16 cellular contexts compared by ENCODE assay signal in genomic region chr15:45539680-45540079, GRCh38. TPM values are rescaled to one million over a fixed set of nuclear protein-coding genes. Genes with fewer than 3 reads are reported as not detected.
DNase-seq lines count a peak whose midpoint lies in the region; ATAC-seq and TF ChIP-seq lines count a peak whose summit lies in the region.
"Had no signal": no experiment of that assay in that cellular context is flagged by ENCODE, and none has a peak within 500 bp of the region (broad histone marks: within the 10 kb centered on the region; RNA-seq: fewer than 3 reads in every experiment).

No MANE protein-coding gene starts in this region.

- TF ChIP-seq EP300 in sigmoid colon (IDR thresholded peaks at IDR 0.05), result no peak

- H3K4me3 ChIP-seq in epithelial cell of esophagus (ENCODE audit: low read length) (no peak overlapping the region), mucosa of descending colon (no peak overlapping the region), sigmoid colon (no peak overlapping the region)
- H3K4me3 ChIP-seq: GM23248 had no signal

- TF ChIP-seq CTCF in epithelial cell of esophagus (IDR thresholded peaks at IDR 0.05; ENCODE audit: insufficient read depth, low read depth, low read length, missing control alignments), result no peak
- no peak for TF ChIP-seq CTCF in mucosa of descending colon (IDR thresholded peaks at IDR 0.05)
- no peak for TF ChIP-seq CTCF in sigmoid colon (IDR thresholded peaks at IDR 0.05)

- no peaks in the 10 kb centered on the region for H3K27me3 ChIP-seq in sigmoid colon

- peak; percentile 88 for ATAC-seq in mucosa of descending colon
- no peak for ATAC-seq in SK-N-SH treated with all-trans-retinoic acid at 6 μM for 48 hours

- 22 to 76% methylated on average over 3 of the region's 3 CpGs for WGBS in sigmoid colon, 2 donors

- H3K36me3 ChIP-seq in mucosa of descending colon (ENCODE audit: low read depth) (no peaks in the 10 kb centered on the region), sigmoid colon (no peaks in the 10 kb centered on the region)

- intact Hi-C loops in mucosa of descending colon (cut with DNase I, micrococcal nuclease) (no loop called here), sigmoid colon (cut with DNase I) (no loop called here)

- DNase-seq in LoVo (ENCODE audit: low spot score), result peak; percentile 47
- DNase-seq in epithelial cell of esophagus (ENCODE audit: low read depth), result peak; percentile 13
- DNase-seq in mucosa of descending colon, result no peak
- no peak for DNase-seq in stimulated activated CD4-positive, alpha-beta T cell treated with anti-CD3 and anti-CD28 coated beads, Interleukin-12 subunit alpha, Interleukin-12 subunit beta, amount 100 ng/mL, for 4 hours
- DNase-seq in iPS-NIHi7 (ENCODE audit: extremely low spot score), result no peak
- no peak for DNase-seq in sigmoid colon
- DNase-seq: C1 segment of cervical spinal cord; Calu3; CD4-positive, alpha-beta memory T cell; COR-L47; DMS53; DMS79 treated with DMSO at 0.1 percent for 48 hours; GM23248; H7; HCEC 1CT had no signal

- H3K4me1 ChIP-seq in mucosa of descending colon (ENCODE audit: low read depth), result no peaks in the 10 kb centered on the region
- no peaks in the 10 kb centered on the region for H3K4me1 ChIP-seq in sigmoid colon

- no peak for TF ChIP-seq POLR2A in sigmoid colon (IDR thresholded peaks at IDR 0.05)

- no peak overlapping the region for H3K27ac ChIP-seq in sigmoid colon
- H3K27ac ChIP-seq: GM23248 had no signal

- H3K9me3 ChIP-seq in mucosa of descending colon, result no peaks in the 10 kb centered on the region
- no peaks in the 10 kb centered on the region for H3K9me3 ChIP-seq in sigmoid colon

TF ChIP-seq in SK-N-SH treated with all-trans-retinoic acid at 6 μM for 48 hours, 23 proteins besides CTCF, POLR2A, EP300 and RAD21:
- TF ChIP-seq RARB (CRISPR knock-in tag; IDR thresholded peaks at IDR 0.05), result no peak

RNA-seq across cellular contexts. Expression of gene SLC30A4, which starts 17.1 kb away (rescaled TPM):
- total RNA-seq in mucosa of descending colon (10 to 100 TPM; 10.4 to 17.2 (median 16.6) TPM), sigmoid colon (10 to 100 TPM in 1 of 4 donors, 1 to 10 TPM in 3; 9.2 to 11.6 (median 9.6) TPM)
- polyA plus RNA-seq in sigmoid colon, result 1 to 10 TPM; 3.3 to 7.2 (median 3.6) TPM

RNA-seq across cellular contexts. Expression of gene BLOC1S6, which starts 47.5 kb away (rescaled TPM):
- total RNA-seq in mucosa of descending colon, result 10 to 100 TPM; 21.3 to 39.6 (median 30.0) TPM
- 10 to 100 TPM; 40.2 to 89.1 (median 74.7) TPM for total RNA-seq in sigmoid colon
- 10 to 100 TPM; 23.2 to 26.4 (median 25.7) TPM for polyA plus RNA-seq in sigmoid colon

Comparison
In these comparisons a context has a peak if more than half of its experiments do, and no peak if none do; other contexts are left out.
1. DNase-seq: peak in LoVo (single experiment) and epithelial cell of esophagus (single experiment); none in mucosa of descending colon (0 of 3), stimulated activated CD4-positive, alpha-beta T cell treated with anti-CD3 and anti-CD28 coated beads, Interleukin-12 subunit alpha, Interleukin-12 subunit beta, amount 100 ng/mL, for 4 hours (single experiment), iPS-NIHi7 (single experiment) and sigmoid colon (single experiment).